In genomic region chr22:20130319-20130718, GRCh38 we compare ENCODE assay signal across 1 cellular context.
TF ChIP-seq lines count a peak whose summit lies in the region.

No MANE protein-coding gene starts in this region.

TF ChIP-seq in IMR-90, 13 proteins besides CTCF, POLR2A, EP300 and RAD21 (continued from another document):
- TF ChIP-seq NFE2L2 (IDR thresholded peaks at IDR 0.05; ENCODE audit: low read depth, low read length) (no peak), MAZ (IDR thresholded peaks at IDR 0.05; ENCODE audit: borderline replicate concordance, low read depth, low read length) (no peak), BHLHE40 (IDR thresholded peaks at IDR 0.05; ENCODE audit: low read depth, low read length) (no peak)
TF ChIP-seq in IMR-90: peak in this region for 0.
